8 cellular contexts compared by ENCODE assay signal in genomic region chr17:64343833-64344637, GRCh38. TPM values are rescaled to one million over a fixed set of nuclear protein-coding genes. Genes with fewer than 3 reads are reported as not detected.
DNase-seq lines count a peak whose midpoint lies in the region; ATAC-seq and TF ChIP-seq lines count a peak whose summit lies in the region.

No MANE protein-coding gene starts in this region.

- no peaks in the 10 kb centered on the region for H3K27me3 Mint-ChIP-seq in activated naive CD4-positive, alpha-beta T cell treated with anti-CD3 and anti-CD28 coated beads for 36 hours (ENCODE audit: low read depth)

- H3K9me3 Mint-ChIP-seq in activated naive CD4-positive, alpha-beta T cell treated with anti-CD3 and anti-CD28 coated beads for 36 hours: no peaks in the 10 kb centered on the region

- TF ChIP-seq POLR2A in GM18505 (IDR thresholded peaks at IDR 0.05; ENCODE audit: borderline replicate concordance, extremely low read depth, insufficient read depth, insufficient read length): no peak

- CTCF ChIA-PET in activated naive CD4-positive, alpha-beta T cell treated with anti-CD3 and anti-CD28 coated beads for 36 hours (lab: Charles Lee): interaction anchor here (0.6 to 1.5 kb wide), 3 partner anchors 59 to 500 kb away, joined by 3 to 4 read pairs (median 3); no protein-coding TSS in a partner anchor

- H3K4me3 Mint-ChIP-seq in activated naive CD4-positive, alpha-beta T cell treated with anti-CD3 and anti-CD28 coated beads for 36 hours: no peak overlapping the region

- peaks cover 29% of the 10 kb centered on the region for H3K4me1 Mint-ChIP-seq in activated naive CD4-positive, alpha-beta T cell treated with anti-CD3 and anti-CD28 coated beads for 36 hours (ENCODE audit: low read depth)

- H3K36me3 Mint-ChIP-seq in activated naive CD4-positive, alpha-beta T cell treated with anti-CD3 and anti-CD28 coated beads for 36 hours (ENCODE audit: low read depth): no peaks in the 10 kb centered on the region

- peak; percentile 94 for DNase-seq in COR-L47 (lab: John Stamatoyannopoulos, UW)
- DNase-seq in NCI-H1436 (lab: John Stamatoyannopoulos, UW): peak; percentile 85
- peak; percentile 63 for DNase-seq in activated naive CD4-positive, alpha-beta T cell treated with anti-CD3 and anti-CD28 coated beads for 36 hours
- DNase-seq in glomerular visceral epithelial cell (ENCODE audit: extremely low spot score): peak; percentile 89
- DNase-seq in pons (ENCODE audit: low spot score): peak; percentile 57
- DNase-seq in NCI-H1930 (lab: John Stamatoyannopoulos, UW): no peak
- no peak for DNase-seq in islet precursor cell

- no peak for ATAC-seq in GM18505 (IDR thresholded peaks at IDR 0.05; ENCODE audit: unreplicated experiment)

- intact Hi-C loops in activated naive CD4-positive, alpha-beta T cell treated with anti-CD3 and anti-CD28 coated beads for 36 hours (cut with micrococcal nuclease): no loop called here

- H3K27ac Mint-ChIP-seq in activated naive CD4-positive, alpha-beta T cell treated with anti-CD3 and anti-CD28 coated beads for 36 hours: peak overlapping the region; percentile 44

RNA-seq across cellular contexts. Expression of gene PECAM1, which starts 46.6 kb away (rescaled TPM):
- 10 to 100 TPM in 1 of 2 experiments, 1 to 10 TPM in 1; 10.0 to 11.2 TPM for total RNA-seq in activated naive CD4-positive, alpha-beta T cell treated with anti-CD3 and anti-CD28 coated beads for 36 hours

Comparison
In these comparisons a context has a peak if more than half of its experiments do, and no peak if none do; other contexts are left out.
1. DNase-seq: peak in COR-L47 (single experiment), NCI-H1436 (single experiment), activated naive CD4-positive, alpha-beta T cell treated with anti-CD3 and anti-CD28 coated beads for 36 hours (single experiment), glomerular visceral epithelial cell (single experiment) and pons (single experiment); none in NCI-H1930 (0 of 2) and islet precursor cell (single experiment).